In the genomic region with DNA sequence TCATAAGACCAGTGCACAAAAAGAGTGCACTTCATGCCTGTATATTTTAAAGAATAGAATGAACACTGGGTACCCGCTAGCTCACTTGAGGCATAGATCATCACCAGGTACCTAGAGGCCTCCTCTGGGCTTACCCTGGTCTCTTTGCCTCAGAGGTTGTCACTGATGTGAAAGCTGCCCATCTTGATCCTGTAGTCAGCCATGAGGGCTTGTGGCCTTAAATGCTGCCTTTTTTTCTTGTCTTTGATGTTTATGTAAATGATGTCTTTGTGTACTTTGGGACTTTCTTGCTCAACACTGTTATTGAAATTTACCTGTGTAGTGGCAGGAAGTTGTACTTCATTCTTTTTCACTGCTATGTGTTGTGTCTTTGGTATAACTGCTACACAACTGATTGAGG, we compare ENCODE assay signal across 1 cellular context.
A peak's percentile ranks its signal among the peaks of the same experiment; 100 is the strongest.
TF ChIP-seq lines count a peak whose summit lies in the region.

No MANE protein-coding gene starts in this region.

TF ChIP-seq in HepG2, 621 proteins besides CTCF, POLR2A, EP300 and RAD21 (continued from another document):
- TF ChIP-seq, protein P1, sequence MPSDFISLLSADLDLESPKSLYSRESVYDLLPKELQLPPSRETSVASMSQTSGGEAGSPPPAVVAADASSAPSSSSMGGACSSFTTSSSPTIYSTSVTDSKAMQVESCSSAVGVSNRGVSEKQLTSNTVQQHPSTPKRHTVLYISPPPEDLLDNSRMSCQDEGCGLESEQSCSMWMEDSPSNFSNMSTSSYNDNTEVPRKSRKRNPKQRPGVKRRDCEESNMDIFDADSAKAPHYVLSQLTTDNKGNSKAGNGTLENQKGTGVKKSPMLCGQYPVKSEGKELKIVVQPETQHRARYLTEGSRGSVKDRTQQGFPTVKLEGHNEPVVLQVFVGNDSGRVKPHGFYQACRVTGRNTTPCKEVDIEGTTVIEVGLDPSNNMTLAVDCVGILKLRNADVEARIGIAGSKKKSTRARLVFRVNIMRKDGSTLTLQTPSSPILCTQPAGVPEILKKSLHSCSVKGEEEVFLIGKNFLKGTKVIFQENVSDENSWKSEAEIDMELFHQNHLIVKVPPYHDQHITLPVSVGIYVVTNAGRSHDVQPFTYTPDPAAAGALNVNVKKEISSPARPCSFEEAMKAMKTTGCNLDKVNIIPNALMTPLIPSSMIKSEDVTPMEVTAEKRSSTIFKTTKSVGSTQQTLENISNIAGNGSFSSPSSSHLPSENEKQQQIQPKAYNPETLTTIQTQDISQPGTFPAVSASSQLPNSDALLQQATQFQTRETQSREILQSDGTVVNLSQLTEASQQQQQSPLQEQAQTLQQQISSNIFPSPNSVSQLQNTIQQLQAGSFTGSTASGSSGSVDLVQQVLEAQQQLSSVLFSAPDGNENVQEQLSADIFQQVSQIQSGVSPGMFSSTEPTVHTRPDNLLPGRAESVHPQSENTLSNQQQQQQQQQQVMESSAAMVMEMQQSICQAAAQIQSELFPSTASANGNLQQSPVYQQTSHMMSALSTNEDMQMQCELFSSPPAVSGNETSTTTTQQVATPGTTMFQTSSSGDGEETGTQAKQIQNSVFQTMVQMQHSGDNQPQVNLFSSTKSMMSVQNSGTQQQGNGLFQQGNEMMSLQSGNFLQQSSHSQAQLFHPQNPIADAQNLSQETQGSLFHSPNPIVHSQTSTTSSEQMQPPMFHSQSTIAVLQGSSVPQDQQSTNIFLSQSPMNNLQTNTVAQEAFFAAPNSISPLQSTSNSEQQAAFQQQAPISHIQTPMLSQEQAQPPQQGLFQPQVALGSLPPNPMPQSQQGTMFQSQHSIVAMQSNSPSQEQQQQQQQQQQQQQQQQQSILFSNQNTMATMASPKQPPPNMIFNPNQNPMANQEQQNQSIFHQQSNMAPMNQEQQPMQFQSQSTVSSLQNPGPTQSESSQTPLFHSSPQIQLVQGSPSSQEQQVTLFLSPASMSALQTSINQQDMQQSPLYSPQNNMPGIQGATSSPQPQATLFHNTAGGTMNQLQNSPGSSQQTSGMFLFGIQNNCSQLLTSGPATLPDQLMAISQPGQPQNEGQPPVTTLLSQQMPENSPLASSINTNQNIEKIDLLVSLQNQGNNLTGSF (CRISPR knock-in tag; IDR thresholded peaks at IDR 0.05), result no peak
- TF ChIP-seq ZFP36L1 (CRISPR knock-in tag; IDR thresholded peaks at IDR 0.05) (no peak), SAP130 (CRISPR knock-in tag; IDR thresholded peaks at IDR 0.05; ENCODE audit: low read depth) (peak; percentile 89), ZNF317 (CRISPR knock-in tag; IDR thresholded peaks at IDR 0.05) (0 out of 2 replicates have a peak, but pooled peaks have one; percentile 35), GATAD1 (CRISPR knock-in tag; IDR thresholded peaks at IDR 0.05) (0 out of 2 replicates have a peak, but pooled peaks have one; percentile 30), ELF3 (CRISPR knock-in tag; IDR thresholded peaks at IDR 0.05) (peak; percentile 88), ZNF773 (CRISPR knock-in tag; IDR thresholded peaks at IDR 0.05; ENCODE audit: borderline replicate concordance) (no peak), ZNF792 (CRISPR knock-in tag; IDR thresholded peaks at IDR 0.05) (0 out of 2 replicates have a peak, but pooled peaks have one; percentile 34), ZSCAN12 (CRISPR knock-in tag; IDR thresholded peaks at IDR 0.05) (no peak), NCOA2 (CRISPR knock-in tag; IDR thresholded peaks at IDR 0.05) (peak; percentile 68), ZNF772 (CRISPR knock-in tag; IDR thresholded peaks at IDR 0.05) (no peak), MXD4 (CRISPR knock-in tag; IDR thresholded peaks at IDR 0.05) (no peak), PRMT3 (CRISPR knock-in tag; IDR thresholded peaks at IDR 0.05; ENCODE audit: borderline replicate concordance, low read depth) (no peak), PCBP1 (IDR thresholded peaks at IDR 0.05; ENCODE audit: borderline replicate concordance, low read depth, low read length) (no peak), ZNF367 (CRISPR knock-in tag; IDR thresholded peaks at IDR 0.05; ENCODE audit: borderline replicate concordance) (no peak), LCORL (IDR thresholded peaks at IDR 0.05) (no peak), LCORL (CRISPR knock-in tag; IDR thresholded peaks at IDR 0.05) (no peak)
- TF ChIP-seq, protein P2, sequence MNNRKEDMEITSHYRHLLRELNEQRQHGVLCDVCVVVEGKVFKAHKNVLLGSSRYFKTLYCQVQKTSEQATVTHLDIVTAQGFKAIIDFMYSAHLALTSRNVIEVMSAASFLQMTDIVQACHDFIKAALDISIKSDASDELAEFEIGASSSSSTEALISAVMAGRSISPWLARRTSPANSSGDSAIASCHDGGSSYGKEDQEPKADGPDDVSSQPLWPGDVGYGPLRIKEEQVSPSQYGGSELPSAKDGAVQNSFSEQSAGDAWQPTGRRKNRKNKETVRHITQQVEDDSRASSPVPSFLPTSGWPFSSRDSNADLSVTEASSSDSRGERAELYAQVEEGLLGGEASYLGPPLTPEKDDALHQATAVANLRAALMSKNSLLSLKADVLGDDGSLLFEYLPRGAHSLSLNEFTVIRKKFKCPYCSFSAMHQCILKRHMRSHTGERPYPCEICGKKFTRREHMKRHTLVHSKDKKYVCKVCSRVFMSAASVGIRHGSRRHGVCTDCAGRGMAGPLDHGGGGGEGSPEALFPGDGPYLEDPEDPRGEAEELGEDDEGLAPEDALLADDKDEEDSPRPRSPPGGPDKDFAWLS (CRISPR knock-in tag; IDR thresholded peaks at IDR 0.05; ENCODE audit: borderline replicate concordance), result no peak
- TF ChIP-seq, protein P3, sequence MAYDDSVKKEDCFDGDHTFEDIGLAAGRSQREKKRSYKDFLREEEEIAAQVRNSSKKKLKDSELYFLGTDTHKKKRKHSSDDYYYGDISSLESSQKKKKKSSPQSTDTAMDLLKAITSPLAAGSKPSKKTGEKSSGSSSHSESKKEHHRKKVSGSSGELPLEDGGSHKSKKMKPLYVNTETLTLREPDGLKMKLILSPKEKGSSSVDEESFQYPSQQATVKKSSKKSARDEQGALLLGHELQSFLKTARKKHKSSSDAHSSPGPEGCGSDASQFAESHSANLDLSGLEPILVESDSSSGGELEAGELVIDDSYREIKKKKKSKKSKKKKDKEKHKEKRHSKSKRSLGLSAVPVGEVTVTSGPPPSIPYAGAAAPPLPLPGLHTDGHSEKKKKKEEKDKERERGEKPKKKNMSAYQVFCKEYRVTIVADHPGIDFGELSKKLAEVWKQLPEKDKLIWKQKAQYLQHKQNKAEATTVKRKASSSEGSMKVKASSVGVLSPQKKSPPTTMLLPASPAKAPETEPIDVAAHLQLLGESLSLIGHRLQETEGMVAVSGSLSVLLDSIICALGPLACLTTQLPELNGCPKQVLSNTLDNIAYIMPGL (CRISPR knock-in tag; IDR thresholded peaks at IDR 0.05; ENCODE audit: borderline replicate concordance in 1 of 2, low read depth in 1 of 2), result no peak
- TF ChIP-seq, protein P4, sequence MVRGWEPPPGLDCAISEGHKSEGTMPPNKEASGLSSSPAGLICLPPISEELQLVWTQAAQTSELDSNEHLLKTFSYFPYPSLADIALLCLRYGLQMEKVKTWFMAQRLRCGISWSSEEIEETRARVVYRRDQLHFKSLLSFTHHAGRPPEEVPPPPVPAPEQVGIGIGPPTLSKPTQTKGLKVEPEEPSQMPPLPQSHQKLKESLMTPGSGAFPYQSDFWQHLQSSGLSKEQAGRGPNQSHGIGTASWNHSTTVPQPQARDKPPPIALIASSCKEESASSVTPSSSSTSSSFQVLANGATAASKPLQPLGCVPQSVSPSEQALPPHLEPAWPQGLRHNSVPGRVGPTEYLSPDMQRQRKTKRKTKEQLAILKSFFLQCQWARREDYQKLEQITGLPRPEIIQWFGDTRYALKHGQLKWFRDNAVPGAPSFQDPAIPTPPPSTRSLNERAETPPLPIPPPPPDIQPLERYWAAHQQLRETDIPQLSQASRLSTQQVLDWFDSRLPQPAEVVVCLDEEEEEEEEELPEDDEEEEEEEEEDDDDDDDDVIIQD (CRISPR knock-in tag; IDR thresholded peaks at IDR 0.05; ENCODE audit: low read depth), result peak; percentile 63
- TF ChIP-seq, protein P5, sequence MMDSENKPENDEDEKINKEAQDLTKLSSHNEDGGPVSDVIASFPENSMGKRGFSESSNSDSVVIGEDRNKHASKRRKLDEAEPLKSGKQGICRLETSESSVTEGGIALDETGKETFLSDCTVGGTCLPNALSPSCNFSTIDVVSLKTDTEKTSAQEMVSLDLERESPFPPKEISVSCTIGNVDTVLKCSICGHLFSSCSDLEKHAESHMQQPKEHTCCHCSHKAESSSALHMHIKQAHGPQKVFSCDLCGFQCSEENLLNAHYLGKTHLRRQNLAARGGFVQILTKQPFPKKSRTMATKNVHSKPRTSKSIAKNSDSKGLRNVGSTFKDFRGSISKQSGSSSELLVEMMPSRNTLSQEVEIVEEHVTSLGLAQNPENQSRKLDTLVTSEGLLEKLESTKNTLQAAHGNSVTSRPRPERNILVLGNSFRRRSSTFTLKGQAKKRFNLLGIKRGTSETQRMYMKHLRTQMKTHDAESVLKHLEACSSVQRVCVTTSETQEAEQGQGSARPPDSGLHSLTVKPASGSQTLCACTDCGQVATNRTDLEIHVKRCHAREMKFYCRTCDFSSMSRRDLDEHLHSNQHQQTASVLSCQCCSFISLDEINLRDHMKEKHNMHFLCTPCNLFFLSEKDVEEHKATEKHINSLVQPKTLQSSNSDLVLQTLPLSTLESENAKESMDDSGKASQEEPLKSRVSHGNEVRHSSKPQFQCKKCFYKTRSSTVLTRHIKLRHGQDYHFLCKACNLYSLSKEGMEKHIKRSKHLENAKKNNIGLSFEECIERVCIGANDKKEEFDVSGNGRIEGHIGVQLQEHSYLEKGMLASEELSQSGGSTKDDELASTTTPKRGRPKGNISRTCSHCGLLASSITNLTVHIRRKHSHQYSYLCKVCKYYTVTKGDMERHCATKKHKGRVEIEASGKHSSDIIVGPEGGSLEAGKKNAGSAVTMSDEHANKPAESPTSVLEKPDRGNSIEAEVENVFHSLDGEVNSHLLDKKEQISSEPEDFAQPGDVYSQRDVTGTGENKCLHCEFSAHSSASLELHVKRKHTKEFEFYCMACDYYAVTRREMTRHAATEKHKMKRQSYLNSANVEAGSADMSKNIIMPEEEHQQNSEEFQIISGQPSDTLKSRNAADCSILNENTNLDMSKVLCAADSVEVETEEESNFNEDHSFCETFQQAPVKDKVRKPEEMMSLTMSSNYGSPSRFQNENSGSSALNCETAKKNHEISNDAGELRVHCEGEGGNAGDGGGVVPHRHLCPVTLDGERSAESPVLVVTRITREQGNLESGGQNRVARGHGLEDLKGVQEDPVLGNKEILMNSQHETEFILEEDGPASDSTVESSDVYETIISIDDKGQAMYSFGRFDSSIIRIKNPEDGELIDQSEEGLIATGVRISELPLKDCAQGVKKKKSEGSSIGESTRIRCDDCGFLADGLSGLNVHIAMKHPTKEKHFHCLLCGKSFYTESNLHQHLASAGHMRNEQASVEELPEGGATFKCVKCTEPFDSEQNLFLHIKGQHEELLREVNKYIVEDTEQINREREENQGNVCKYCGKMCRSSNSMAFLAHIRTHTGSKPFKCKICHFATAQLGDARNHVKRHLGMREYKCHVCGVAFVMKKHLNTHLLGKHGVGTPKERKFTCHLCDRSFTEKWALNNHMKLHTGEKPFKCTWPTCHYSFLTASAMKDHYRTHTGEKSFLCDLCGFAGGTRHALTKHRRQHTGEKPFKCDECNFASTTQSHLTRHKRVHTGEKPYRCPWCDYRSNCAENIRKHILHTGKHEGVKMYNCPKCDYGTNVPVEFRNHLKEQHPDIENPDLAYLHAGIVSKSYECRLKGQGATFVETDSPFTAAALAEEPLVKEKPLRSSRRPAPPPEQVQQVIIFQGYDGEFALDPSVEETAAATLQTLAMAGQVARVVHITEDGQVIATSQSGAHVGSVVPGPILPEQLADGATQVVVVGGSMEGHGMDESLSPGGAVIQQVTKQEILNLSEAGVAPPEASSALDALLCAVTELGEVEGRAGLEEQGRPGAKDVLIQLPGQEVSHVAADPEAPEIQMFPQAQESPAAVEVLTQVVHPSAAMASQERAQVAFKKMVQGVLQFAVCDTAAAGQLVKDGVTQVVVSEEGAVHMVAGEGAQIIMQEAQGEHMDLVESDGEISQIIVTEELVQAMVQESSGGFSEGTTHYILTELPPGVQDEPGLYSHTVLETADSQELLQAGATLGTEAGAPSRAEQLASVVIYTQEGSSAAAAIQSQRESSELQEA (CRISPR knock-in tag; IDR thresholded peaks at IDR 0.05; ENCODE audit: not compliant biosample characterization), result no peak
- TF ChIP-seq, protein P6, sequence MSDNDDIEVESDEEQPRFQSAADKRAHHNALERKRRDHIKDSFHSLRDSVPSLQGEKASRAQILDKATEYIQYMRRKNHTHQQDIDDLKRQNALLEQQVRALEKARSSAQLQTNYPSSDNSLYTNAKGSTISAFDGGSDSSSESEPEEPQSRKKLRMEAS (IDR thresholded peaks at IDR 0.05), result peak; percentile 32; the same call in 1 of the 2 replicates
- TF ChIP-seq, protein P7, sequence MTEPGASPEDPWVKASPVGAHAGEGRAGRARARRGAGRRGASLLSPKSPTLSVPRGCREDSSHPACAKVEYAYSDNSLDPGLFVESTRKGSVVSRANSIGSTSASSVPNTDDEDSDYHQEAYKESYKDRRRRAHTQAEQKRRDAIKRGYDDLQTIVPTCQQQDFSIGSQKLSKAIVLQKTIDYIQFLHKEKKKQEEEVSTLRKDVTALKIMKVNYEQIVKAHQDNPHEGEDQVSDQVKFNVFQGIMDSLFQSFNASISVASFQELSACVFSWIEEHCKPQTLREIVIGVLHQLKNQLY (CRISPR knock-in tag; IDR thresholded peaks at IDR 0.05), result 0 out of 2 replicates have a peak, but pooled peaks have one; percentile 25
